ENCODE assay signal across 12 cellular contexts in the genomic region with DNA sequence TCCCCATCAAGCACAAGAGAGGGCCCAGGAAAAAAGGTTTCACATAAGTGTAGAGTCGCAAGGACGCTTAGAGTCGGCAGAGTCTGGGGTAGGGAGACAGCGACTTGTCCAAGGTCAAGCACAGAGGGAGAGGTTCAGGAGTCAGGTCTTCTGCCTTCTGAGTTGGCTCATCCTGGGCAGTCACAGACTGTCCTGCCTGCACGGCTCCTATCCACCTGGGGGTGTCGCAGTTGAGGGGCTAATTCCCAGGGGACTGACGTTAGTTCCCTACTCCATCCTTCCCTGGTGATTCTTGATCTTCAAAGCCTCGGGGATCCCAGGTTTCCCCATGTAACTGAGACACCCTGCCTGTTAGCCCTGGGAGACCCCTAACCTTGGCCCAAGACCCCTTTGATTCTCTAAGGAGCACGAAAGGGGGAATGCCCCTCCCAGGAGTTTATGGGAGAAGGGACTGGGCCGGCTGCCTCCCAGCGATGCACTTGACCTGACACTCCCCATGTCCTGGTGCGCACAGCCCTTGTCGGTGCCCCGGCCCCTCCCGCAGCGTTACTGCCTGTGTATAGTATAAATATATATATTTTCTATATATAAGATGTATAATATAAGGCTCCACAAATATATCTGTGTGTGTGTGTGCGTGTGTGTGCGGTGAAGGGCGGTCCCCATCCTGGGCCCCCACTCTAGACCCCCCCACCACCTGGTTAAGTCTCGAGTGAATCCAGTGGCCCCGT. TPM values are rescaled to one million over a fixed set of nuclear protein-coding genes. Genes with fewer than 3 reads are reported as not detected.
A peak's percentile ranks its signal among the peaks of the same experiment; 100 is the strongest.
DNase-seq lines count a peak whose midpoint lies in the region; ATAC-seq, FAIRE-seq and TF ChIP-seq lines count a peak whose summit lies in the region.
"Had no signal": no experiment of that assay in that cellular context is flagged by ENCODE, and none has a peak within 500 bp of the region (broad histone marks: within the 10 kb centered on the region; RNA-seq: fewer than 3 reads in every experiment).

No MANE protein-coding gene starts in this region.

- H3K4me1 ChIP-seq in A549 (peaks cover 8% of the 10 kb centered on the region; the same call in 2 of the 3 replicates), ascending aorta (peaks cover 0 to 3% of the 10 kb centered on the region in 2 donors)

- H3K4me2 ChIP-seq in A549, result no peak overlapping the region

- 61% methylated on average over 17 of the region's 21 CpGs for WGBS in A549 (ENCODE audit: missing lambda C conversion rate)
- WGBS in lower leg skin, 2 donors, result 53 to 56% methylated on average over 21 of the region's 21 CpGs

- intact Hi-C loops in lower leg skin (cut with DNase I; ENCODE audit: low total_unique reads), result no loop called here
- intact Hi-C loops in ascending aorta (cut with DNase I), result no loop called here

- H3K9me3 ChIP-seq in A549 (no peaks in the 10 kb centered on the region), ascending aorta (no peaks in the 10 kb centered on the region)
- H3K9me3 ChIP-seq: sigmoid colon, stomach had no signal

- no peaks in the 10 kb centered on the region for H3K27me3 ChIP-seq in ascending aorta

- H3K27ac ChIP-seq in A549, result peak overlapping the region in 1 of 2 experiments; percentile 47; a peak in 1 of 6 replicates
- no peak overlapping the region for H3K27ac ChIP-seq in ascending aorta
- H3K27ac ChIP-seq: sigmoid colon, stomach had no signal

- H3K36me3 ChIP-seq in ascending aorta, result no peaks in the 10 kb centered on the region

- DNase-seq in A549 (ENCODE audit: low read depth in 1 of 2, low spot score in 1 of 2) (peak; percentile 33 to 60), GM10266 (ENCODE audit: extremely low spot score) (peak; percentile 60), SKM-1 (lab: John Stamatoyannopoulos, UW; ENCODE audit: unreplicated experiment) (peak; percentile 30), iPS-NIHi11 (ENCODE audit: low spot score) (peak; percentile 62), lower leg skin (ENCODE audit: low spot score in 2 of 2) (no peak), ascending aorta (ENCODE audit: low spot score in 2 of 2) (no peak), hippocampal formation (lab: John Stamatoyannopoulos, UW) (no peak)
- DNase-seq: HCEC 1CT, sigmoid colon, stomach had no signal

- POLR2A ChIA-PET in A549 (lab: Yijun Ruan, JAX), result no interaction called here

- no peak overlapping the region for H3K4me3 ChIP-seq in A549
- no peak overlapping the region for H3K4me3 ChIP-seq in lower leg skin (ENCODE audit: low read depth, poor library complexity, severe bottlenecking)
- H3K4me3 ChIP-seq in ascending aorta, result no peak overlapping the region
- H3K4me3 ChIP-seq: sigmoid colon, stomach had no signal

- TF ChIP-seq RAD21 in A549 (conservative IDR thresholded peaks at IDR 0.05 in 1 of 2, IDR thresholded peaks at IDR 0.05 in 1 of 2), result no peak

- 0 out of 3 replicates have a peak, but pooled peaks have one; percentile 15 for TF ChIP-seq CTCF in A549 (IDR thresholded peaks at IDR 0.05)
- TF ChIP-seq CTCF in GM10266 (IDR thresholded peaks at IDR 0.05; ENCODE audit: control insufficient read depth, insufficient read depth, low read depth, missing control alignments), result peak; percentile 32
- TF ChIP-seq CTCF in lower leg skin (IDR thresholded peaks at IDR 0.05), result no peak
- no peak for TF ChIP-seq CTCF in ascending aorta (IDR thresholded peaks at IDR 0.05)

- TF ChIP-seq POLR2A in A549 (IDR thresholded peaks at IDR 0.05; ENCODE audit: low read length), result no peak
- TF ChIP-seq POLR2A in lower leg skin (IDR thresholded peaks at IDR 0.05), result no peak

- CTCF ChIA-PET in A549 (lab: Yijun Ruan, JAX), result interaction anchor here (0.6 kb wide), 1 partner anchor 39 kb away, joined by 3 read pairs; no protein-coding TSS in a partner anchor

- no peak for TF ChIP-seq EP300 in A549 (IDR thresholded peaks at IDR 0.05)

- ATAC-seq in A549, result peak; percentile 80 to 85
- no peak for ATAC-seq in HG02970 (IDR thresholded peaks at IDR 0.05; ENCODE audit: low FRiP score, unreplicated experiment)

- no peak for FAIRE-seq in A549 (lab: Jason Lieb, UNC)

TF ChIP-seq in A549, 52 proteins besides CTCF, POLR2A, EP300 and RAD21:
- no peak for TF ChIP-seq ZC3H11A (IDR thresholded peaks at IDR 0.05)
- no peak for TF ChIP-seq HEYL (CRISPR knock-in tag; IDR thresholded peaks at IDR 0.05)
- TF ChIP-seq NR3C1 (IDR thresholded peaks at IDR 0.05), result no peak
- TF ChIP-seq, protein P1, sequence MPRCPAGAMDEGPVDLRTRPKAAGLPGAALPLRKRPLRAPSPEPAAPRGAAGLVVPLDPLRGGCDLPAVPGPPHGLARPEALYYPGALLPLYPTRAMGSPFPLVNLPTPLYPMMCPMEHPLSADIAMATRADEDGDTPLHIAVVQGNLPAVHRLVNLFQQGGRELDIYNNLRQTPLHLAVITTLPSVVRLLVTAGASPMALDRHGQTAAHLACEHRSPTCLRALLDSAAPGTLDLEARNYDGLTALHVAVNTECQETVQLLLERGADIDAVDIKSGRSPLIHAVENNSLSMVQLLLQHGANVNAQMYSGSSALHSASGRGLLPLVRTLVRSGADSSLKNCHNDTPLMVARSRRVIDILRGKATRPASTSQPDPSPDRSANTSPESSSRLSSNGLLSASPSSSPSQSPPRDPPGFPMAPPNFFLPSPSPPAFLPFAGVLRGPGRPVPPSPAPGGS (IDR thresholded peaks at IDR 0.05), result no peak
- no peak for TF ChIP-seq EHMT2 (IDR thresholded peaks at IDR 0.05; ENCODE audit: low read depth)
- no peak for TF ChIP-seq KDM1A (IDR thresholded peaks at IDR 0.05; ENCODE audit: low read depth)
- TF ChIP-seq, protein P2, sequence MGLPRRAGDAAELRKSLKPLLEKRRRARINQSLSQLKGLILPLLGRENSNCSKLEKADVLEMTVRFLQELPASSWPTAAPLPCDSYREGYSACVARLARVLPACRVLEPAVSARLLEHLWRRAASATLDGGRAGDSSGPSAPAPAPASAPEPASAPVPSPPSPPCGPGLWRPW (IDR thresholded peaks at IDR 0.05), result no peak
- TF ChIP-seq SREBF2 (IDR thresholded peaks at IDR 0.05), result no peak
- no peak for TF ChIP-seq MAFK (IDR thresholded peaks at IDR 0.05; ENCODE audit: partially characterized antibody)
- TF ChIP-seq, protein P3, sequence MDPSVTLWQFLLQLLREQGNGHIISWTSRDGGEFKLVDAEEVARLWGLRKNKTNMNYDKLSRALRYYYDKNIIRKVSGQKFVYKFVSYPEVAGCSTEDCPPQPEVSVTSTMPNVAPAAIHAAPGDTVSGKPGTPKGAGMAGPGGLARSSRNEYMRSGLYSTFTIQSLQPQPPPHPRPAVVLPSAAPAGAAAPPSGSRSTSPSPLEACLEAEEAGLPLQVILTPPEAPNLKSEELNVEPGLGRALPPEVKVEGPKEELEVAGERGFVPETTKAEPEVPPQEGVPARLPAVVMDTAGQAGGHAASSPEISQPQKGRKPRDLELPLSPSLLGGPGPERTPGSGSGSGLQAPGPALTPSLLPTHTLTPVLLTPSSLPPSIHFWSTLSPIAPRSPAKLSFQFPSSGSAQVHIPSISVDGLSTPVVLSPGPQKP (IDR thresholded peaks at IDR 0.05; ENCODE audit: low read depth, low read length), result no peak
- TF ChIP-seq POLR2AphosphoS2 (conservative IDR thresholded peaks at IDR 0.05; ENCODE audit: low read length), result no peak
- TF ChIP-seq, protein P4, sequence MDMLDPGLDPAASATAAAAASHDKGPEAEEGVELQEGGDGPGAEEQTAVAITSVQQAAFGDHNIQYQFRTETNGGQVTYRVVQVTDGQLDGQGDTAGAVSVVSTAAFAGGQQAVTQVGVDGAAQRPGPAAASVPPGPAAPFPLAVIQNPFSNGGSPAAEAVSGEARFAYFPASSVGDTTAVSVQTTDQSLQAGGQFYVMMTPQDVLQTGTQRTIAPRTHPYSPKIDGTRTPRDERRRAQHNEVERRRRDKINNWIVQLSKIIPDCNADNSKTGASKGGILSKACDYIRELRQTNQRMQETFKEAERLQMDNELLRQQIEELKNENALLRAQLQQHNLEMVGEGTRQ (IDR thresholded peaks at IDR 0.05), result no peak
- TF ChIP-seq, protein P5, sequence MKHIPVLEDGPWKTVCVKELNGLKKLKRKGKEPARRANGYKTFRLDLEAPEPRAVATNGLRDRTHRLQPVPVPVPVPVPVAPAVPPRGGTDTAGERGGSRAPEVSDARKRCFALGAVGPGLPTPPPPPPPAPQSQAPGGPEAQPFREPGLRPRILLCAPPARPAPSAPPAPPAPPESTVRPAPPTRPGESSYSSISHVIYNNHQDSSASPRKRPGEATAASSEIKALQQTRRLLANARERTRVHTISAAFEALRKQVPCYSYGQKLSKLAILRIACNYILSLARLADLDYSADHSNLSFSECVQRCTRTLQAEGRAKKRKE (CRISPR knock-in tag; IDR thresholded peaks at IDR 0.05; ENCODE audit: low read depth), result no peak
- no peak for TF ChIP-seq EHF (CRISPR knock-in tag; IDR thresholded peaks at IDR 0.05)
- no peak for TF ChIP-seq RFX5 (IDR thresholded peaks at IDR 0.05)
- no peak for TF ChIP-seq JUNB (IDR thresholded peaks at IDR 0.05)
- TF ChIP-seq ZFP36 (IDR thresholded peaks at IDR 0.05; ENCODE audit: borderline replicate concordance, partially characterized antibody), result no peak
- TF ChIP-seq CEBPB (IDR thresholded peaks at IDR 0.05), result no peak
- TF ChIP-seq HOXB5 (CRISPR knock-in tag; IDR thresholded peaks at IDR 0.05), result no peak
TF ChIP-seq in A549: peak in this region for 0.

RNA-seq across cellular contexts. Expression of a gene that starts 14.7 kb away (rescaled TPM):
- 10.4 and 11.3 TPM in 2 replicates for polyA plus RNA-seq in A549 (2011; rRNA removed)
- 16.4 and 20.1 TPM in 2 replicates for polyA plus RNA-seq in A549 (2012; cell fraction: cytosol; rRNA removed)
- 38.3 and 41.0 TPM in 2 replicates for polyA plus RNA-seq in A549 (2012; cell fraction: nucleus; rRNA removed)
- polyA plus RNA-seq in A549 (2017; fragmentation: RNase III; extraction: RNeasy Plus Mini Kit Qiagen cat#74134 plus additional on column Dnase treatment), result 8.7 to 10.5 TPM (median 9.9 TPM) in 3 replicates
- polyA minus RNA-seq in A549 (2011; rRNA and poly(A)+ RNA removed), result 9.5 and 11.2 TPM in 2 replicates
- 10 to 100 TPM; 24.1 to 35.9 (median 29.8) TPM for total RNA-seq in lower leg skin
- total RNA-seq in ascending aorta, result 42.9 TPM

RNA-seq across cellular contexts. Expression of a gene that starts 35.1 kb away (rescaled TPM):
- polyA plus RNA-seq in A549 (2011; rRNA removed) (6.7 and 7.9 TPM in 2 replicates), A549 (2017; fragmentation: RNase III; extraction: RNeasy Plus Mini Kit Qiagen cat#74134 plus additional on column Dnase treatment) (10.9 to 14.5 TPM (median 11.7 TPM) in 3 replicates)
- polyA plus RNA-seq in A549 (2012; cell fraction: cytosol; rRNA removed), result 27.4 and 39.6 TPM in 2 replicates
- polyA plus RNA-seq in A549 (2012; cell fraction: nucleus; rRNA removed), result 41.2 and 57.0 TPM in 2 replicates
- 2.6 and 5.5 TPM in 2 replicates for polyA minus RNA-seq in A549 (2011; rRNA and poly(A)+ RNA removed)
- total RNA-seq in lower leg skin (10 to 100 TPM; 25.5 to 51.3 (median 38.9) TPM), ascending aorta (2.2 TPM)
- total RNA-seq: T-helper 1 cell treated with Interleukin-12 subunit alpha and Interleukin-12 subunit beta and Interleukin-4 antibody, amounts not matched to agents 30 ng/mL and 1 ng/mL, for 36 hours had no signal

Comparison
In these comparisons a context has a peak if more than half of its experiments do, and no peak if none do; other contexts are left out.
1. DNase-seq: peak in A549 (2 of 2), GM10266 (single experiment), SKM-1 (single experiment) and iPS-NIHi11 (single experiment); none in lower leg skin (0 of 2), ascending aorta (0 of 2) and hippocampal formation (0 of 2).
2. CTCF ChIP-seq: peak in A549 (single experiment) and GM10266 (single experiment); none in lower leg skin (0 of 3) and ascending aorta (0 of 3).